ENCODE assay signal across 8 cellular contexts in the genomic region with DNA sequence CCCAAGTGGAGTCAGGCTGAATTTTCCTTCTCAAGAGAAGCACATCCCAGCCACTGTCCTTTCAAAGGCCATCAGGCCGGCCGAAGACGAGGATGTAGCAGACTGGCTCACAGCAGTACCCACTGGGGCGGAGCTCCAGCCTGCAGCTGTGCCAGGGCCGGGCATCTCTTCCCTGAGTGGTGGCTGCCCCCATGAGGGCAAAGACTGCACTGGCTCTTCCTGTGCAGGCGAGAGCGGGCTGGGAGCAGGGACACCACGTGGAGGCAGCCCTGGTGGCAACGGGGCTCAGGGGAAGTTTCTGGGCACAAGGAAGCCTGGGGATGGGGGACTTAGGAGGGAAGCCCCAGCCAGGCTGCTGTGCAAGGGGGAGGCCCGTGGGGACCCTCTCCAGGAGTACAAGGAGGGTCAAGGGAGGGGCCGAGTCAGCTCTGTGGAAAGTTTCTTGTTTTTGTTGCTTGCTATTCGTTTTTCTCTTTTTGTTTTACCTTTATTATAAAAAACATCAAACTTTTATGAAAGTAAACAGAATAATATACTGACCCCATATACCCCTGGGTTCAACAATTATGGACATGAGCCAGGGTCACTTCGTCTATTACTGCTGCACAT.
A peak's percentile ranks its signal among the peaks of the same experiment; 100 is the strongest.
DNase-seq lines count a peak whose midpoint lies in the region; TF ChIP-seq lines count a peak whose summit lies in the region.

No MANE protein-coding gene starts in this region.

- no peak overlapping the region for H3K27ac Mint-ChIP-seq in immature natural killer cell

- H3K36me3 Mint-ChIP-seq in immature natural killer cell: no peaks in the 10 kb centered on the region

- no peaks in the 10 kb centered on the region for H3K9me3 Mint-ChIP-seq in immature natural killer cell

- 20% methylated on average over 13 of the region's 13 CpGs for WGBS in liver

- H3K36me3 ChIP-seq in liver (ENCODE audit: control insufficient read depth in 4 of 4, insufficient read depth in 3 of 4, low read depth in 1 of 4, low read length in 3 of 4): no peaks in the 10 kb centered on the region

- no peaks in the 10 kb centered on the region for H3K27me3 ChIP-seq in liver (ENCODE audit: control insufficient read depth in 4 of 4, insufficient read depth in 4 of 4, low read length in 3 of 4)

- no peaks in the 10 kb centered on the region for H3K4me1 ChIP-seq in liver (ENCODE audit: control insufficient read depth in 4 of 4, insufficient read depth in 4 of 4, low read length in 3 of 4)

- no peak overlapping the region for H3K4me3 ChIP-seq in GM12875 (ENCODE audit: low read depth, low read length)
- no peak overlapping the region for H3K4me3 ChIP-seq in choroid plexus epithelial cell (ENCODE audit: low read depth, low read length)
- no peak overlapping the region for H3K4me3 ChIP-seq in liver (ENCODE audit: low read depth in 1 of 3, low read length in 3 of 3)

- TF ChIP-seq RAD21 in liver (IDR thresholded peaks at IDR 0.05): peak; percentile 89 to 92

- TF ChIP-seq CTCF in GM12875 (IDR thresholded peaks at IDR 0.05; ENCODE audit: borderline replicate concordance, insufficient read depth, low read depth, low read length) (peak; percentile 55; the same call in 1 of the 2 replicates), choroid plexus epithelial cell (conservative IDR thresholded peaks at IDR 0.05; ENCODE audit: low read depth, low read length) (peak; percentile 74), liver (IDR thresholded peaks at IDR 0.05; ENCODE audit: low read depth, low read length, missing input control) (peak; percentile 66)

- peaks cover 0 to 12% (median 2%) of the 10 kb centered on the region in 3 donors for H3K27me3 Mint-ChIP-seq in immature natural killer cell (ENCODE audit: low read depth in 3 of 3)

- DNase-seq in A172 (ENCODE audit: low spot score): peak; percentile 86
- peak; percentile 82 for DNase-seq in NCI-H1436 (lab: John Stamatoyannopoulos, UW)
- peak; percentile 50 to 52 for DNase-seq in SW 1271 (lab: John Stamatoyannopoulos, UW)
- peak; percentile 70 for DNase-seq in choroid plexus epithelial cell (ENCODE audit: low read depth)
- DNase-seq in stimulated activated CD4-positive, alpha-beta T cell treated with anti-CD3 and anti-CD28 coated beads, Interleukin-4, amount 100 ng/mL, for 48 hours (ENCODE audit: low read depth in 2 of 2): peak; percentile 44 to 52
- DNase-seq in immature natural killer cell: no peak

- no peak overlapping the region for H3K27ac ChIP-seq in liver (ENCODE audit: low read depth in 1 of 2, low read length in 2 of 2)

- no peak overlapping the region for H3K9ac ChIP-seq in liver (ENCODE audit: low read depth in 1 of 2, low read length in 2 of 2)

- H3K4me3 Mint-ChIP-seq in immature natural killer cell: no peak overlapping the region

- H3K9me3 ChIP-seq in liver (ENCODE audit: control insufficient read depth in 4 of 4, low read length in 3 of 4): peaks cover 0 to 4% (median under 1%) of the 10 kb centered on the region in 4 donors

- H3K4me1 Mint-ChIP-seq in immature natural killer cell: no peaks in the 10 kb centered on the region

TF ChIP-seq in liver, 16 proteins besides CTCF, POLR2A, EP300 and RAD21:
- TF ChIP-seq TAF1 (conservative IDR thresholded peaks at IDR 0.05) (no peak), HNF4A (conservative IDR thresholded peaks at IDR 0.05) (peak in 1 of 2 donors; percentile 19), SP1 (IDR thresholded peaks at IDR 0.05) (peak; percentile 7)

Comparison
In these comparisons a context has a peak if more than half of its experiments do, and no peak if none do; other contexts are left out.
1. DNase-seq: peak in A172 (single experiment), NCI-H1436 (single experiment), SW 1271 (2 of 2), choroid plexus epithelial cell (single experiment) and stimulated activated CD4-positive, alpha-beta T cell treated with anti-CD3 and anti-CD28 coated beads, Interleukin-4, amount 100 ng/mL, for 48 hours (2 of 2); none in immature natural killer cell (0 of 3).
2. Peak in every context shown above with its lines, with median percentiles within 50 percentile points of each other: CTCF ChIP-seq.